In genomic region chr7:6379881-6380280, GRCh38 we compare ENCODE assay signal across 13 cellular contexts. TPM values are rescaled to one million over a fixed set of nuclear protein-coding genes. Genes with fewer than 3 reads are reported as not detected.
A peak's percentile ranks its signal among the peaks of the same experiment; 100 is the strongest.
DNase-seq lines count a peak whose midpoint lies in the region; ATAC-seq, FAIRE-seq and TF ChIP-seq lines count a peak whose summit lies in the region.
"Had no signal": no experiment of that assay in that cellular context is flagged by ENCODE, and none has a peak within 500 bp of the region (broad histone marks: within the 10 kb centered on the region; RNA-seq: fewer than 3 reads in every experiment).

No MANE protein-coding gene starts in this region.

- no peaks in the 10 kb centered on the region for H3K9me2 ChIP-seq in GM23248 (ENCODE audit: insufficient read depth)

- RAD21 ChIA-PET in GM12878 (lab: Charles Lee; ENCODE audit: unreplicated experiment), result no interaction called here

- H3K4me2 ChIP-seq in BLaER1 treated with 17β-estradiol and CSF1 and Interleukin-3, amounts not matched to agents 10 nM and 100 nM, result peak overlapping the region in 8 of 11 experiments; percentile 5 to 98 (median 68); a peak in 13 of 22 replicates
- H3K4me2 ChIP-seq in GM23248 (ENCODE audit: unreplicated experiment), result no peak overlapping the region
- H3K4me2 ChIP-seq in GM12878 (ENCODE audit: control insufficient read depth, insufficient read depth), result peak overlapping the region; percentile 61

- peaks cover 23% of the 10 kb centered on the region for H3K36me3 Mint-ChIP-seq in nephron (ENCODE audit: low read depth)

- CTCF ChIA-PET in GM12878 (lab: Yijun Ruan, JAX), result interaction anchor here (0.9 to 1.4 kb wide), 2 partner anchors 12 to 19 kb away, joined by 3 to 5 read pairs; no protein-coding TSS in a partner anchor

- intact Hi-C loops in GM12878 (cut with micrococcal nuclease; ENCODE audit: unreplicated experiment), result no loop called here

- TF ChIP-seq RAD21 in GM12878 (IDR thresholded peaks at IDR 0.05; ENCODE audit: insufficient read depth, low read depth, low read length), result no peak

- ATAC-seq in GM12878 (no peak), GM21367 (IDR thresholded peaks at IDR 0.05; ENCODE audit: unreplicated experiment) (no peak), HG03175 (IDR thresholded peaks at IDR 0.05; ENCODE audit: unreplicated experiment) (no peak)
- ATAC-seq: sciatic nerve had no signal

- peaks cover 25 to 79% (median 69%) of the 10 kb centered on the region in 11 experiments for H3K36me3 ChIP-seq in BLaER1 treated with 17β-estradiol and CSF1 and Interleukin-3, amounts not matched to agents 10 nM and 100 nM
- H3K36me3 ChIP-seq in GM23248 (ENCODE audit: low read depth) (no peaks in the 10 kb centered on the region), GM12878 (ENCODE audit: control insufficient read depth in 2 of 2, insufficient read depth in 2 of 2, low read length in 1 of 2) (peaks cover 1 to 18% of the 10 kb centered on the region in 2 experiments; a peak in 3 of 4 replicates)

- 87 to 89% methylated on average over 7 of the region's 7 CpGs for WGBS in GM23248 (ENCODE audit: low coverage in 1 of 2, low lambda C conversion rate in 2 of 2, missing lambda C conversion rate in 2 of 2), 2 experiments
- WGBS in GM12878 (ENCODE audit: insufficient coverage, insufficient replicate concordance, low lambda C conversion rate, missing lambda C conversion rate), result 36% methylated on average over 7 of the region's 7 CpGs

- H4K20me1 ChIP-seq in BLaER1 treated with 17β-estradiol and CSF1 and Interleukin-3, amounts not matched to agents 10 nM and 100 nM, result peaks cover 99 to 100% (median 100%) of the 10 kb centered on the region in 11 experiments
- H4K20me1 ChIP-seq in GM23248 (ENCODE audit: insufficient read depth) (peaks cover 51% of the 10 kb centered on the region), GM12878 (ENCODE audit: control insufficient read depth, insufficient read depth) (peaks cover 9% of the 10 kb centered on the region)

- no TSS peak for BruUV-seq in GM12878 (replicated peaks; lab: Mats Ljungman, UMichigan)

- peaks cover 41% of the 10 kb centered on the region for H3K4me1 Mint-ChIP-seq in nephron

- no peaks in the 10 kb centered on the region for H3K27me3 Mint-ChIP-seq in nephron (ENCODE audit: low read depth)

- H3K27ac ChIP-seq in BLaER1 treated with 17β-estradiol and CSF1 and Interleukin-3, amounts not matched to agents 10 nM and 100 nM, result no peak overlapping the region
- peak overlapping the region; percentile 26; the same call in 1 of the 2 replicates for H3K27ac ChIP-seq in GM23248
- H3K27ac ChIP-seq in GM12878 (ENCODE audit: control insufficient read depth, insufficient read depth), result 0 out of 2 replicates have a peak overlapping the region, but pooled peaks have one; percentile 27

- H3K4me3 Mint-ChIP-seq in nephron, result no peak overlapping the region

- H3K79me2 ChIP-seq in GM23248 (ENCODE audit: insufficient read depth), result peaks cover 100% of the 10 kb centered on the region
- H3K79me2 ChIP-seq in GM12878 (ENCODE audit: control insufficient read depth, insufficient read depth, low read length), result peaks cover 96% of the 10 kb centered on the region

- in situ Hi-C loops in GM23248 (cut with MboI) (no loop called here), GM12878 (cut with MboI) (no loop called here)

- H3K9me3 ChIP-seq in BLaER1 treated with 17β-estradiol and CSF1 and Interleukin-3, amounts not matched to agents 10 nM and 100 nM (replicated peaks in 1 of 11), result no peaks in the 10 kb centered on the region
- no peaks in the 10 kb centered on the region for H3K9me3 ChIP-seq in GM23248 (ENCODE audit: low read depth)
- no peaks in the 10 kb centered on the region; the same call in 2 of the 3 replicates for H3K9me3 ChIP-seq in GM12878 (replicated peaks; ENCODE audit: control insufficient read depth, insufficient read depth, low read length)
- H3K9me3 ChIP-seq: ascending aorta had no signal

- H2AFZ ChIP-seq in GM23248 (no peak overlapping the region), GM12878 (ENCODE audit: control insufficient read depth, low read depth, low read length) (no peak overlapping the region)

- peaks cover 50% of the 10 kb centered on the region for H3F3A ChIP-seq in GM23248 (ENCODE audit: insufficient read depth)

- no peak overlapping the region for H3K4me3 ChIP-seq in BLaER1 treated with 17β-estradiol and CSF1 and Interleukin-3, amounts not matched to agents 10 nM and 100 nM
- H3K4me3 ChIP-seq in GM23248, result no peak overlapping the region
- peak overlapping the region; percentile 22; the same call in 1 of the 2 replicates for H3K4me3 ChIP-seq in GM12878
- H3K4me3 ChIP-seq: ascending aorta had no signal

- POLR2A ChIA-PET in GM12878 (lab: Charles Lee), result no interaction called here

- H3K4me1 ChIP-seq in BLaER1 treated with 17β-estradiol and CSF1 and Interleukin-3, amounts not matched to agents 10 nM and 100 nM, result peaks cover 59 to 89% (median 78%) of the 10 kb centered on the region in 10 experiments
- H3K4me1 ChIP-seq in GM23248 (ENCODE audit: insufficient read depth) (peaks cover 56% of the 10 kb centered on the region), GM12878 (ENCODE audit: control insufficient read depth, insufficient read depth, low read length) (peaks cover 28% of the 10 kb centered on the region)

- H3K27me3 ChIP-seq in BLaER1 treated with 17β-estradiol and CSF1 and Interleukin-3, amounts not matched to agents 10 nM and 100 nM, result no peaks in the 10 kb centered on the region
- no peaks in the 10 kb centered on the region for H3K27me3 ChIP-seq in GM23248 (replicated peaks; ENCODE audit: insufficient read depth)
- no peaks in the 10 kb centered on the region for H3K27me3 ChIP-seq in GM12878 (replicated peaks in 1 of 2; ENCODE audit: control insufficient read depth in 2 of 2, insufficient read depth in 2 of 2, low read length in 1 of 2)
- H3K27me3 ChIP-seq: ascending aorta had no signal

- peak overlapping the region in 1 of 11 experiments; percentile 16; a peak in 1 of 22 replicates for H3K9ac ChIP-seq in BLaER1 treated with 17β-estradiol and CSF1 and Interleukin-3, amounts not matched to agents 10 nM and 100 nM
- no peak overlapping the region for H3K9ac ChIP-seq in GM23248
- H3K9ac ChIP-seq in GM12878 (ENCODE audit: control insufficient read depth, insufficient read depth, low read length), result no peak overlapping the region

- TF ChIP-seq POLR2A in GM12878 (IDR thresholded peaks at IDR 0.05; ENCODE audit: low read depth, low read length), result no peak

- TF ChIP-seq CTCF in GM12878 (IDR thresholded peaks at IDR 0.05 in 2 of 3, conservative IDR thresholded peaks at IDR 0.05 in 1 of 3; ENCODE audit: control insufficient read depth in 2 of 3, extremely low read depth in 1 of 3, insufficient read depth in 1 of 3, low read depth in 3 of 3, low read length in 3 of 3) (no peak), nephron (IDR thresholded peaks at IDR 0.05; ENCODE audit: unreplicated experiment in 3 of 3) (no peak)

- peak overlapping the region in 2 of 3 experiments; percentile 6 to 49 for H3K27ac Mint-ChIP-seq in nephron

- DNase-seq in GM23248 (no peak), GM12878 (ENCODE audit: low read depth, low spot score) (no peak), globus pallidus (ENCODE audit: low spot score) (no peak)
- DNase-seq in effector CD4-positive, alpha-beta T cell, result no peak
- DNase-seq: kidney, NCI-H2029, NCI-H748 treated with DMSO at 0.1 percent for 48 hours had no signal

- TF ChIP-seq EP300 in GM12878 (IDR thresholded peaks at IDR 0.05; ENCODE audit: borderline replicate concordance in 1 of 2, control insufficient read depth in 1 of 2, low read depth in 2 of 2, low read length in 2 of 2), result no peak

- no peak for FAIRE-seq in GM12878 (lab: Jason Lieb, UNC)
- FAIRE-seq: kidney had no signal

- SMC1A ChIA-PET in GM12878 (lab: Charles Lee; ENCODE audit: uncharacterized antibody, unreplicated experiment), result interaction anchor here (1.7 kb wide), 1 partner anchor 10 kb away, joined by 3 read pairs; no protein-coding TSS in a partner anchor

- no peaks in the 10 kb centered on the region for H3K9me3 Mint-ChIP-seq in nephron

RNA-seq across cellular contexts. Expression of gene RAC1, which starts 5.6 kb away (rescaled TPM):
- total RNA-seq in GM23248 (2014; rRNA removed; shearing (Covaris generic)), result 68.8 and 95.4 TPM in 2 replicates
- polyA plus RNA-seq in GM23248 (2016; fragmentation: Nextera tagmentation; extraction: Ambion mirVana) (612 and 613 TPM in 2 replicates), GM12878 (2011; rRNA removed) (198 and 244 TPM in 2 replicates), GM12878 (2014; fragmentation: Illumina TruSeq; extraction: Trizol) (158 and 160 TPM in 2 replicates), GM12878 (2014; fragmentation: Nextera tagmentation; extraction: Ambion mirVana) (100 to 1,000 TPM in 1 of 2 experiments, 10 to 100 TPM in 1; 59.5 to 189 TPM), GM12878 (2014; rRNA removed) (148 and 172 TPM in 2 replicates), GM12878 (2016; fragmentation: Nextera tagmentation; extraction: Ambion mirVana) (100 to 1,000 TPM in 1 of 2 experiments, 10 to 100 TPM in 1; 34.2 to 356 TPM)
- 40.3 and 46.2 TPM in 2 replicates for total RNA-seq in GM12878 (2013; cell fraction: nucleolus; rRNA removed)
- total RNA-seq in GM12878 (2014; rRNA removed) (56.1 and 72.7 TPM in 2 replicates), GM12878 (2014; rRNA removed; fragmentation: Illumina TruSeq; extraction: Trizol) (78.6 and 86.2 TPM in 2 replicates), GM12878 (2021) (182 and 198 TPM in 2 replicates)
- polyA plus RNA-seq in GM12878 (2011; ENCODE audit: low read depth), result 52.0 TPM
- polyA plus RNA-seq in GM12878 (2011; cell fraction: cytosol; rRNA removed), result 164 and 177 TPM in 2 replicates
- 88.5 and 98.3 TPM in 2 replicates for polyA plus RNA-seq in GM12878 (2011; cell fraction: nucleus; rRNA removed)
- 106 and 124 TPM in 2 replicates for polyA plus RNA-seq in GM12878 (2012)
- polyA minus RNA-seq in GM12878 (2011; rRNA and poly(A)+ RNA removed), result 154 and 200 TPM in 2 replicates
- polyA minus RNA-seq in GM12878 (2011; cell fraction: cytosol; rRNA and poly(A)+ RNA removed), result 44.1 and 56.1 TPM in 2 replicates
- polyA minus RNA-seq in GM12878 (2011; cell fraction: nucleus; rRNA and poly(A)+ RNA removed), result 17.7 and 36.4 TPM in 2 replicates

RNA-seq across cellular contexts. Expression of gene FAM220A, which starts 31.1 kb away (rescaled TPM):
- 18.0 and 23.7 TPM in 2 replicates for total RNA-seq in GM23248 (2014; rRNA removed; shearing (Covaris generic))
- polyA plus RNA-seq in GM23248 (2016; fragmentation: Nextera tagmentation; extraction: Ambion mirVana) (21.0 and 21.1 TPM in 2 replicates), GM12878 (2011; rRNA removed) (12.3 and 15.5 TPM in 2 replicates), GM12878 (2014; fragmentation: Illumina TruSeq; extraction: Trizol) (9.8 and 11.6 TPM in 2 replicates), GM12878 (2014; fragmentation: Nextera tagmentation; extraction: Ambion mirVana) (1 to 10 TPM; 1.4 to 3.3 TPM), GM12878 (2014; rRNA removed) (9.4 and 9.5 TPM in 2 replicates), GM12878 (2016; fragmentation: Nextera tagmentation; extraction: Ambion mirVana) (10 to 100 TPM; 10.9 to 13.8 TPM)
- 3.9 and 7.7 TPM in 2 replicates for total RNA-seq in GM12878 (2013; cell fraction: nucleolus; rRNA removed)
- total RNA-seq in GM12878 (2014; rRNA removed) (12.0 and 14.3 TPM in 2 replicates), GM12878 (2014; rRNA removed; fragmentation: Illumina TruSeq; extraction: Trizol) (9.7 and 10.4 TPM in 2 replicates), GM12878 (2021) (13.1 and 14.7 TPM in 2 replicates)
- 24.1 TPM for polyA plus RNA-seq in GM12878 (2011; ENCODE audit: low read depth)
- 10.1 and 18.2 TPM in 2 replicates for polyA plus RNA-seq in GM12878 (2011; cell fraction: cytosol; rRNA removed)
- polyA plus RNA-seq in GM12878 (2011; cell fraction: nucleus; rRNA removed), result 4.2 and 4.6 TPM in 2 replicates
- polyA plus RNA-seq in GM12878 (2012), result 7.6 and 10.9 TPM in 2 replicates
- polyA minus RNA-seq in GM12878 (2011; rRNA and poly(A)+ RNA removed), result 9.7 and 10.1 TPM in 2 replicates
- 5.1 and 6.8 TPM in 2 replicates for polyA minus RNA-seq in GM12878 (2011; cell fraction: cytosol; rRNA and poly(A)+ RNA removed)
- polyA minus RNA-seq in GM12878 (2011; cell fraction: nucleus; rRNA and poly(A)+ RNA removed), result 3.1 and 12.0 TPM in 2 replicates

Comparison
In these comparisons a context has a peak if more than half of its experiments do, and no peak if none do; other contexts are left out.
1. H3K27ac ChIP-seq: peak in GM23248 (single experiment) and GM12878 (single experiment); none in BLaER1 treated with 17β-estradiol and CSF1 and Interleukin-3, amounts not matched to agents 10 nM and 100 nM (0 of 11).